ENCODE assay signal across 29 cellular contexts in the genomic region with DNA sequence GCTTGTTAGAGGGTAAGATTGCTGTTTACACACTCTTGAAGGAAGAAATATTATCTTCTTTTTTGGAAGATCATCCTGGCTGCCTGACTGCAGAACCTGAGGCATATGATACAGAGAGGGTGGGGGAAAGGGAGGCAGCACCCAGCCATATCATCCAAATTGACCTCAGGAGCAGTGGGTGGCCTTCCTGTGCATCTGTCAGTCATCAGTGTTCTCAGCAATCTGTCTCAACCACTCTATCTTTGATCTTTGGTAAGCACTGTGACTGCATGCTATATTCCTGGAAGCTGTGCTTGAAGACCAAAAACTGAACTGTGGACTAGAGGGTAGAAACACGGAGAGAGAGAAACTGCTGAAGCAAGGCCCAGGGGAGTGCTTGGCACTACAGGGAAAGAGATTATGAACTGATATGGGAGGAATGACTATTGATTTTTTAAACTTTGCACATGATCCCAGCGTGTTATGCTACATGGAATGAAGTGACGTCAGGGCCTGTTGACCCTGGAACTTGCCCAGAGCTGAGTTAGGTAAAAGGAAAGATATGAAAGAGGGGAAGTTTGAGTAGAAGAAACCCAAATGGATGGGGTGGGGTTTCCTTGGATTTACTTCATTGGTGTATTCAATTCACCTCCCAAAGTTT.
DNase-seq lines count a peak whose midpoint lies in the region; TF ChIP-seq lines count a peak whose summit lies in the region.
"Had no signal": no experiment of that assay in that cellular context is flagged by ENCODE, and none has a peak within 500 bp of the region (broad histone marks: within the 10 kb centered on the region; RNA-seq: fewer than 3 reads in every experiment).

No MANE protein-coding gene starts in this region.

- peak; percentile 0 for DNase-seq in DMS 273 (lab: John Stamatoyannopoulos, UW; ENCODE audit: unreplicated experiment)
- DNase-seq in DMS 273 treated with DMSO at 0.1 percent for 48 hours (lab: John Stamatoyannopoulos, UW), result no peak
- DNase-seq in hepatocyte (ENCODE audit: low spot score), result peak; percentile 44
- DNase-seq in nephron progenitor cell, result no peak
- no peak for DNase-seq in activated CD4-positive, alpha-beta T cell treated with anti-CD3 and anti-CD28 coated beads for 48 hours
- no peak for DNase-seq in middle frontal gyrus (ENCODE audit: extremely low spot score, low spot score)
- DNase-seq in D341Med (ENCODE audit: low spot score), result no peak
- DNase-seq: ACHN; BE2C; CD8-positive, alpha-beta memory T cell; DMS79; EL; GDM1; GOT3; HFFc6; NCI-H1048; NCI-H187; NCI-H2081 treated with DMSO at 0.1 percent for 48 hours; NCI-H524 treated with DMSO at 0.1 percent for 48 hours; NCI-H82; NK-92 treated with Interleukin-12 subunit alpha and Interleukin-12 subunit beta, amount 100 ng/mL, for 24 hours; PC-3 had no signal

- TF ChIP-seq CTCF in hepatocyte (IDR thresholded peaks at IDR 0.05; ENCODE audit: poor library complexity), result no peak
- no peak for TF ChIP-seq CTCF in nephron progenitor cell (IDR thresholded peaks at IDR 0.05)

- H3K4me2 ChIP-seq in hepatocyte, result no peak overlapping the region
- H3K4me2 ChIP-seq: KMS-11 had no signal

- no peaks in the 10 kb centered on the region for H3K36me3 ChIP-seq in hepatocyte (replicated peaks; ENCODE audit: insufficient read depth, low read depth)
- H3K36me3 ChIP-seq: BE2C, HAP-1, SJSA1 had no signal

- no peaks in the 10 kb centered on the region for H3K4me1 ChIP-seq in hepatocyte (ENCODE audit: insufficient read depth)
- H3K4me1 ChIP-seq: HAP-1, SJSA1 had no signal

- 78% methylated on average over 3 of the region's 3 CpGs for WGBS in hepatocyte (ENCODE audit: low lambda C conversion rate, missing lambda C conversion rate)

- no peak overlapping the region for H2AFZ ChIP-seq in hepatocyte

- H3K27me3 Mint-ChIP-seq in nephron progenitor cell (ENCODE audit: low read depth, poor library complexity), result peaks cover 3% of the 10 kb centered on the region
- H3K27me3 Mint-ChIP-seq: IgD-negative memory B cell had no signal

- H3K9me2 ChIP-seq in hepatocyte (replicated peaks; ENCODE audit: insufficient read depth), result no peaks in the 10 kb centered on the region

- no peaks in the 10 kb centered on the region for H3K27me3 ChIP-seq in hepatocyte
- H3K27me3 ChIP-seq: BE2C, SJSA1 had no signal

- no peaks in the 10 kb centered on the region for H3K9me3 ChIP-seq in hepatocyte (ENCODE audit: low read depth)
- H3K9me3 ChIP-seq: BE2C, HAP-1 had no signal

- H3K79me2 ChIP-seq in hepatocyte, result no peaks in the 10 kb centered on the region

- H3K27ac Mint-ChIP-seq in nephron progenitor cell, result peak overlapping the region; percentile 53
- H3K27ac Mint-ChIP-seq: CD14-positive monocyte; CD8-positive, alpha-beta memory T cell; HFFc6; IgD-negative memory B cell had no signal

- H3K4me1 Mint-ChIP-seq in nephron progenitor cell, result no peaks in the 10 kb centered on the region
- H3K4me1 Mint-ChIP-seq: CD14-positive monocyte; CD8-positive, alpha-beta memory T cell; IgD-negative memory B cell had no signal

- H4K20me1 ChIP-seq in hepatocyte (ENCODE audit: insufficient read depth, poor library complexity, severe bottlenecking), result no peaks in the 10 kb centered on the region

- H3K4me3 Mint-ChIP-seq in nephron progenitor cell, result no peak overlapping the region
- H3K4me3 Mint-ChIP-seq: CD14-positive monocyte; CD8-positive, alpha-beta memory T cell; HFFc6; IgD-negative memory B cell had no signal

- H3K4me3 ChIP-seq in hepatocyte, result no peak overlapping the region
- H3K4me3 ChIP-seq: GM12878, HAP-1, SJSA1 had no signal

- H3K27ac ChIP-seq in hepatocyte, result peak overlapping the region; percentile 75
- H3K27ac ChIP-seq: 22Rv1, KMS-11, SJSA1 had no signal

- peaks cover 9% of the 10 kb centered on the region for H3K9me3 Mint-ChIP-seq in nephron progenitor cell

- H3K36me3 Mint-ChIP-seq in nephron progenitor cell (ENCODE audit: low read depth), result no peaks in the 10 kb centered on the region
- H3K36me3 Mint-ChIP-seq: CD14-positive monocyte had no signal

Comparison
In these comparisons a context has a peak if more than half of its experiments do, and no peak if none do; other contexts are left out.
1. DNase-seq: peak in DMS 273 (single experiment) and hepatocyte (single experiment); none in DMS 273 treated with DMSO at 0.1 percent for 48 hours (single experiment), nephron progenitor cell (single experiment), activated CD4-positive, alpha-beta T cell treated with anti-CD3 and anti-CD28 coated beads for 48 hours (single experiment), middle frontal gyrus (single experiment) and D341Med (single experiment).